ENCODE assay signal across 10 cellular contexts in the genomic region with DNA sequence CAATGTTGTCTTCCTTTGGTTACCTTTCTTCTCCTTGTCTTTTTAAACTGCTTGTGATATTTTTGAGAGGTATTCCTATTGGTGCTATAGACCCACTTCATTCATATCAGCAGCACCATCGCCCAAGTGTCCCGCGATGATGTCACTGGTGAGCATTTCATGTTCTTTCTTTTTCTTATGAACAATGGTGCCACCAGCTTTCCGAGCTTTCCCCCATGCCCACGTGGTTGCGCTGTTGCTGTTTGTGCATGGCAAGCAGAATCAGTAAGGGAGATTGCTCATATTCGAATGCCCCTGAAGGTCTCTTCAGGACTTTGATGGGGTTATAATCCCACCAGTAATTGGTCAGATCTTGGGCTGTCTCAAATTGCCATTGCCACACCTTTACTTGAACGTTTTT.
DNase-seq lines count a peak whose midpoint lies in the region; ATAC-seq and FAIRE-seq lines count a peak whose summit lies in the region.
"Had no signal": no experiment of that assay in that cellular context is flagged by ENCODE, and none has a peak within 500 bp of the region (broad histone marks: within the 10 kb centered on the region; RNA-seq: fewer than 3 reads in every experiment).

No MANE protein-coding gene starts in this region.

- H3K4me1 Mint-ChIP-seq in CD8-positive, alpha-beta memory T cell: peaks cover 0 to 8% (median 0%) of the 10 kb centered on the region in 3 donors

- no peaks in the 10 kb centered on the region for H3K9me3 ChIP-seq in CD8-positive, alpha-beta memory T cell (ENCODE audit: low read length)
- H3K9me3 ChIP-seq: neutrophil had no signal

- no peak for ATAC-seq in GM21529 (IDR thresholded peaks at IDR 0.05; ENCODE audit: unreplicated experiment)
- no peak for ATAC-seq in GM19035 (IDR thresholded peaks at IDR 0.05; ENCODE audit: unreplicated experiment)

- H3K36me3 Mint-ChIP-seq in CD8-positive, alpha-beta memory T cell: no peaks in the 10 kb centered on the region

- peak in 3 of 5 donors; percentile 3 to 58 (median 22) for DNase-seq in CD8-positive, alpha-beta memory T cell
- peak in 68 of 76 experiments; percentile 0 to 76 (median 36) for DNase-seq in HUDEP-2 (lab: John Stamatoyannopoulos, UW; ENCODE audit: unreplicated experiment in 76 of 76)
- DNase-seq in activated effector memory CD4-positive, alpha-beta T cell treated with Interleukin-2 at 50 U/mL for 16 hours: peak; percentile 21
- DNase-seq in myocyte (ENCODE audit: low read depth): peak; percentile 58
- no peak for DNase-seq in frontal cortex (ENCODE audit: low spot score in 2 of 2)
- DNase-seq in NCI-H1105 (lab: John Stamatoyannopoulos, UW): no peak

- FAIRE-seq in frontal cortex (lab: Jason Lieb, UNC): no peak

- no peak overlapping the region for H3K27ac ChIP-seq in CD8-positive, alpha-beta memory T cell (ENCODE audit: low read depth, low read length)
- H3K27ac ChIP-seq: neutrophil had no signal

- H3K4me3 ChIP-seq in CD8-positive, alpha-beta memory T cell (ENCODE audit: low read length): no peak overlapping the region

- CTCF ChIA-PET in CD8-positive, alpha-beta memory T cell (lab: Charles Lee): interaction anchor here (2.5 kb wide), 1 partner anchor 142 kb away, joined by 14 read pairs; no protein-coding TSS in a partner anchor

- POLR2A ChIA-PET in CD8-positive, alpha-beta memory T cell (lab: Charles Lee): no interaction called here

- peak overlapping the region in 1 of 7 donors; percentile 15 for H3K4me3 Mint-ChIP-seq in CD8-positive, alpha-beta memory T cell
- H3K4me3 Mint-ChIP-seq: stimulated activated naive CD8-positive, alpha-beta T cell treated with anti-CD3 and anti-CD28 coated beads, Interleukin-15, Interleukin-2, amounts not matched to agents 100 ng/mL and 50 ng/mL, for 24 hours had no signal

- no peaks in the 10 kb centered on the region for H3K27me3 Mint-ChIP-seq in CD8-positive, alpha-beta memory T cell
- H3K27me3 Mint-ChIP-seq: stimulated activated naive CD8-positive, alpha-beta T cell treated with anti-CD3 and anti-CD28 coated beads, Interleukin-15, Interleukin-2, amounts not matched to agents 100 ng/mL and 50 ng/mL, for 24 hours had no signal

- no peaks in the 10 kb centered on the region for H3K36me3 ChIP-seq in CD8-positive, alpha-beta memory T cell (ENCODE audit: insufficient read depth, low read length)
- H3K36me3 ChIP-seq: neutrophil had no signal

- H3K27ac Mint-ChIP-seq in CD8-positive, alpha-beta memory T cell: no peak overlapping the region
- H3K27ac Mint-ChIP-seq: stimulated activated naive CD8-positive, alpha-beta T cell treated with anti-CD3 and anti-CD28 coated beads, Interleukin-15, Interleukin-2, amounts not matched to agents 100 ng/mL and 50 ng/mL, for 24 hours had no signal

- no peaks in the 10 kb centered on the region for H3K9me3 Mint-ChIP-seq in CD8-positive, alpha-beta memory T cell
- H3K9me3 Mint-ChIP-seq: stimulated activated naive CD8-positive, alpha-beta T cell treated with anti-CD3 and anti-CD28 coated beads, Interleukin-15, Interleukin-2, amounts not matched to agents 100 ng/mL and 50 ng/mL, for 24 hours had no signal

- no peaks in the 10 kb centered on the region for H3K4me1 ChIP-seq in CD8-positive, alpha-beta memory T cell (ENCODE audit: insufficient read depth, low read length)

- no peaks in the 10 kb centered on the region for H3K27me3 ChIP-seq in CD8-positive, alpha-beta memory T cell (ENCODE audit: insufficient read depth, low read length, poor library complexity, severe bottlenecking)
- H3K27me3 ChIP-seq: neutrophil had no signal

Comparison
In these comparisons a context has a peak if more than half of its experiments do, and no peak if none do; other contexts are left out.
1. DNase-seq: peak in CD8-positive, alpha-beta memory T cell (3 of 5), HUDEP-2 (68 of 76), activated effector memory CD4-positive, alpha-beta T cell treated with Interleukin-2 at 50 U/mL for 16 hours (single experiment) and myocyte (single experiment); none in frontal cortex (0 of 2) and NCI-H1105 (single experiment).